Comparison of ENCODE assay signal across 1 cellular context in genomic region chr3:8964436-8965370, GRCh38.
TF ChIP-seq lines count a peak whose summit lies in the region.

No MANE protein-coding gene starts in this region.

TF ChIP-seq in HepG2, 621 proteins besides CTCF, POLR2A, EP300 and RAD21 (continued from another document):
- no peak for TF ChIP-seq ZBTB2 (CRISPR knock-in tag; IDR thresholded peaks at IDR 0.05; ENCODE audit: low read depth)
- no peak for TF ChIP-seq ADNP (CRISPR knock-in tag; IDR thresholded peaks at IDR 0.05)
- TF ChIP-seq NR2F1 (CRISPR knock-in tag; IDR thresholded peaks at IDR 0.05) = peak in 1 of 2 experiments; percentile 52; a peak in 1 of 4 replicates
- TF ChIP-seq ZNF879 (CRISPR knock-in tag; IDR thresholded peaks at IDR 0.05) = no peak
- peak; percentile 82; the same call in 1 of the 2 replicates for TF ChIP-seq ETV5 (CRISPR knock-in tag; IDR thresholded peaks at IDR 0.05; ENCODE audit: borderline replicate concordance)
- TF ChIP-seq GATA4 (IDR thresholded peaks at IDR 0.05; ENCODE audit: borderline replicate concordance, low read depth) = peak; percentile 40; the same call in 1 of the 2 replicates
- no peak for TF ChIP-seq DMAP1 (CRISPR knock-in tag; IDR thresholded peaks at IDR 0.05)
- TF ChIP-seq SIX4 (CRISPR knock-in tag; IDR thresholded peaks at IDR 0.05) = no peak
- 0 out of 2 replicates have a peak, but pooled peaks have one; percentile 46 for TF ChIP-seq ZNF501 (CRISPR knock-in tag; IDR thresholded peaks at IDR 0.05)
- peak; percentile 89; the same call in 1 of the 2 replicates for TF ChIP-seq AHDC1 (CRISPR knock-in tag; IDR thresholded peaks at IDR 0.05; ENCODE audit: borderline replicate concordance)
- no peak for TF ChIP-seq CREB1 (IDR thresholded peaks at IDR 0.05)
- peak; percentile 44; the same call in 1 of the 2 replicates for TF ChIP-seq CREB1 (CRISPR knock-in tag; IDR thresholded peaks at IDR 0.05)
- peak; percentile 66 for TF ChIP-seq ZFY (CRISPR knock-in tag; IDR thresholded peaks at IDR 0.05)
- no peak for TF ChIP-seq ZNF513 (CRISPR knock-in tag; conservative IDR thresholded peaks at IDR 0.05)
- TF ChIP-seq HNF4A (CRISPR knock-in tag; IDR thresholded peaks at IDR 0.05) = peak; percentile 95
- TF ChIP-seq ARNTL (CRISPR knock-in tag; IDR thresholded peaks at IDR 0.05) = peak; percentile 57; the same call in 1 of the 2 replicates
- TF ChIP-seq ZKSCAN8 (CRISPR knock-in tag; IDR thresholded peaks at IDR 0.05; ENCODE audit: borderline replicate concordance) = no peak; the same call in 1 of the 2 replicates
- peak; percentile 47; the same call in 1 of the 2 replicates for TF ChIP-seq FOXA1 (IDR thresholded peaks at IDR 0.05)
- TF ChIP-seq FOXA1 (CRISPR knock-in tag; IDR thresholded peaks at IDR 0.05) = peak; percentile 69; the same call in 1 of the 2 replicates
- peak; percentile 76 for TF ChIP-seq MIXL1 (CRISPR knock-in tag; IDR thresholded peaks at IDR 0.05)
- TF ChIP-seq SP140L (CRISPR knock-in tag; IDR thresholded peaks at IDR 0.05; ENCODE audit: borderline replicate concordance) = no peak
- no peak for TF ChIP-seq MAX (IDR thresholded peaks at IDR 0.05)
